Comparison of ENCODE assay signal across 2 cellular contexts in the genomic region with DNA sequence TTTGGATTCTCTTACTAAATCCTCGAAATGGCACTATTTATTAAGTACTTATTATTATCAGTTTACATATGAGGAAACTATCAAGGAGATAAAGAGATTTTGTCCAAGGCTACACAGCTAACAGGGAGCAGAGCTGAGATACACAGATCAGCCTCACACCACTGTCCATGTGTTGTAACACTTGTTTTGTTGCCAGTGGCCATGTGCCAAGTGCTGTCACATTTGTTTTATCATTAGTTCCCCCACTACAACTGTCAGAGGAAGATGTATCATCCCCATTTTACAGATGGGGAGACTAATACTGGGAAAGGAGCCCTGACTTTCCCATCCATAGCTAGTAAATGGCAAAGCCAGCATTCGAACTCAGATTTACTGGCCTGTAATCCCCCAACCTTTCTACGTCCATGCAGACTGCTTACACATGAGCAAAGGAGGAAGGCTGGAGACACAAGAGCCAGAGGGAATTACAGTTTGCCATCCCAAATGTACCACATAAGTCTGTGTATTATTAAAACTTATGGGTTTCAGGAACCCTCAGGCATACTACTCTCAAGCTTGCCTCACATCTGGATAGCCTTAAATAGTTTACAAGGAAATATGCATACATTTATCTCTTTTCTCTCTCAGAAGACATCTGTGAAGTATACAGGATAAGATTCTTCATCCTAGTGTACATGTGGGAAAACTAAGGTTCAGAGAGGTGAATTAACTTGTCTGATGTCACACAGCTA.
TF ChIP-seq lines count a peak whose summit lies in the region.

No MANE protein-coding gene starts in this region.

TF ChIP-seq in SK-N-SH, 30 proteins besides CTCF, POLR2A, EP300 and RAD21 (continued from another document):
- TF ChIP-seq, protein P1, sequence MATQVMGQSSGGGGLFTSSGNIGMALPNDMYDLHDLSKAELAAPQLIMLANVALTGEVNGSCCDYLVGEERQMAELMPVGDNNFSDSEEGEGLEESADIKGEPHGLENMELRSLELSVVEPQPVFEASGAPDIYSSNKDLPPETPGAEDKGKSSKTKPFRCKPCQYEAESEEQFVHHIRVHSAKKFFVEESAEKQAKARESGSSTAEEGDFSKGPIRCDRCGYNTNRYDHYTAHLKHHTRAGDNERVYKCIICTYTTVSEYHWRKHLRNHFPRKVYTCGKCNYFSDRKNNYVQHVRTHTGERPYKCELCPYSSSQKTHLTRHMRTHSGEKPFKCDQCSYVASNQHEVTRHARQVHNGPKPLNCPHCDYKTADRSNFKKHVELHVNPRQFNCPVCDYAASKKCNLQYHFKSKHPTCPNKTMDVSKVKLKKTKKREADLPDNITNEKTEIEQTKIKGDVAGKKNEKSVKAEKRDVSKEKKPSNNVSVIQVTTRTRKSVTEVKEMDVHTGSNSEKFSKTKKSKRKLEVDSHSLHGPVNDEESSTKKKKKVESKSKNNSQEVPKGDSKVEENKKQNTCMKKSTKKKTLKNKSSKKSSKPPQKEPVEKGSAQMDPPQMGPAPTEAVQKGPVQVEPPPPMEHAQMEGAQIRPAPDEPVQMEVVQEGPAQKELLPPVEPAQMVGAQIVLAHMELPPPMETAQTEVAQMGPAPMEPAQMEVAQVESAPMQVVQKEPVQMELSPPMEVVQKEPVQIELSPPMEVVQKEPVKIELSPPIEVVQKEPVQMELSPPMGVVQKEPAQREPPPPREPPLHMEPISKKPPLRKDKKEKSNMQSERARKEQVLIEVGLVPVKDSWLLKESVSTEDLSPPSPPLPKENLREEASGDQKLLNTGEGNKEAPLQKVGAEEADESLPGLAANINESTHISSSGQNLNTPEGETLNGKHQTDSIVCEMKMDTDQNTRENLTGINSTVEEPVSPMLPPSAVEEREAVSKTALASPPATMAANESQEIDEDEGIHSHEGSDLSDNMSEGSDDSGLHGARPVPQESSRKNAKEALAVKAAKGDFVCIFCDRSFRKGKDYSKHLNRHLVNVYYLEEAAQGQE (IDR thresholded peaks at IDR 0.05; ENCODE audit: low read depth, low read length): no peak
- TF ChIP-seq MXI1 (IDR thresholded peaks at IDR 0.05; ENCODE audit: low read depth, low read length): no peak
- no peak for TF ChIP-seq TCF12 (IDR thresholded peaks at IDR 0.05)
- TF ChIP-seq, protein P2, sequence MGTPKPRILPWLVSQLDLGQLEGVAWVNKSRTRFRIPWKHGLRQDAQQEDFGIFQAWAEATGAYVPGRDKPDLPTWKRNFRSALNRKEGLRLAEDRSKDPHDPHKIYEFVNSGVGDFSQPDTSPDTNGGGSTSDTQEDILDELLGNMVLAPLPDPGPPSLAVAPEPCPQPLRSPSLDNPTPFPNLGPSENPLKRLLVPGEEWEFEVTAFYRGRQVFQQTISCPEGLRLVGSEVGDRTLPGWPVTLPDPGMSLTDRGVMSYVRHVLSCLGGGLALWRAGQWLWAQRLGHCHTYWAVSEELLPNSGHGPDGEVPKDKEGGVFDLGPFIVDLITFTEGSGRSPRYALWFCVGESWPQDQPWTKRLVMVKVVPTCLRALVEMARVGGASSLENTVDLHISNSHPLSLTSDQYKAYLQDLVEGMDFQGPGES (IDR thresholded peaks at IDR 0.05; ENCODE audit: low read depth, low read length): no peak
- TF ChIP-seq TEAD4 (IDR thresholded peaks at IDR 0.05; ENCODE audit: borderline replicate concordance, insufficient read depth): no peak
- TF ChIP-seq, protein P3, sequence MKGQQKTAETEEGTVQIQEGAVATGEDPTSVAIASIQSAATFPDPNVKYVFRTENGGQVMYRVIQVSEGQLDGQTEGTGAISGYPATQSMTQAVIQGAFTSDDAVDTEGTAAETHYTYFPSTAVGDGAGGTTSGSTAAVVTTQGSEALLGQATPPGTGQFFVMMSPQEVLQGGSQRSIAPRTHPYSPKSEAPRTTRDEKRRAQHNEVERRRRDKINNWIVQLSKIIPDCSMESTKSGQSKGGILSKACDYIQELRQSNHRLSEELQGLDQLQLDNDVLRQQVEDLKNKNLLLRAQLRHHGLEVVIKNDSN (IDR thresholded peaks at IDR 0.05; ENCODE audit: borderline replicate concordance, low read depth): no peak
- TF ChIP-seq, protein P4, sequence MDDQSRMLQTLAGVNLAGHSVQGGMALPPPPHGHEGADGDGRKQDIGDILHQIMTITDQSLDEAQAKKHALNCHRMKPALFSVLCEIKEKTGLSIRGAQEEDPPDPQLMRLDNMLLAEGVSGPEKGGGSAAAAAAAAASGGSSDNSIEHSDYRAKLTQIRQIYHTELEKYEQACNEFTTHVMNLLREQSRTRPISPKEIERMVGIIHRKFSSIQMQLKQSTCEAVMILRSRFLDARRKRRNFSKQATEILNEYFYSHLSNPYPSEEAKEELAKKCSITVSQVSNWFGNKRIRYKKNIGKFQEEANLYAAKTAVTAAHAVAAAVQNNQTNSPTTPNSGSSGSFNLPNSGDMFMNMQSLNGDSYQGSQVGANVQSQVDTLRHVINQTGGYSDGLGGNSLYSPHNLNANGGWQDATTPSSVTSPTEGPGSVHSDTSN (IDR thresholded peaks at IDR 0.05): 0 out of 2 replicates have a peak, but pooled peaks have one; percentile 18

TF ChIP-seq in SK-N-SH treated with all-trans-retinoic acid at 6 μM for 48 hours, 23 proteins besides CTCF, POLR2A, EP300 and RAD21 (continued from another document):
- TF ChIP-seq, protein P5, sequence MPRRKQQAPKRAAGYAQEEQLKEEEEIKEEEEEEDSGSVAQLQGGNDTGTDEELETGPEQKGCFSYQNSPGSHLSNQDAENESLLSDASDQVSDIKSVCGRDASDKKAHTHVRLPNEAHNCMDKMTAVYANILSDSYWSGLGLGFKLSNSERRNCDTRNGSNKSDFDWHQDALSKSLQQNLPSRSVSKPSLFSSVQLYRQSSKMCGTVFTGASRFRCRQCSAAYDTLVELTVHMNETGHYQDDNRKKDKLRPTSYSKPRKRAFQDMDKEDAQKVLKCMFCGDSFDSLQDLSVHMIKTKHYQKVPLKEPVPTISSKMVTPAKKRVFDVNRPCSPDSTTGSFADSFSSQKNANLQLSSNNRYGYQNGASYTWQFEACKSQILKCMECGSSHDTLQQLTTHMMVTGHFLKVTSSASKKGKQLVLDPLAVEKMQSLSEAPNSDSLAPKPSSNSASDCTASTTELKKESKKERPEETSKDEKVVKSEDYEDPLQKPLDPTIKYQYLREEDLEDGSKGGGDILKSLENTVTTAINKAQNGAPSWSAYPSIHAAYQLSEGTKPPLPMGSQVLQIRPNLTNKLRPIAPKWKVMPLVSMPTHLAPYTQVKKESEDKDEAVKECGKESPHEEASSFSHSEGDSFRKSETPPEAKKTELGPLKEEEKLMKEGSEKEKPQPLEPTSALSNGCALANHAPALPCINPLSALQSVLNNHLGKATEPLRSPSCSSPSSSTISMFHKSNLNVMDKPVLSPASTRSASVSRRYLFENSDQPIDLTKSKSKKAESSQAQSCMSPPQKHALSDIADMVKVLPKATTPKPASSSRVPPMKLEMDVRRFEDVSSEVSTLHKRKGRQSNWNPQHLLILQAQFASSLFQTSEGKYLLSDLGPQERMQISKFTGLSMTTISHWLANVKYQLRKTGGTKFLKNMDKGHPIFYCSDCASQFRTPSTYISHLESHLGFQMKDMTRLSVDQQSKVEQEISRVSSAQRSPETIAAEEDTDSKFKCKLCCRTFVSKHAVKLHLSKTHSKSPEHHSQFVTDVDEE (CRISPR knock-in tag; IDR thresholded peaks at IDR 0.05): no peak
- TF ChIP-seq CSDC2 (CRISPR knock-in tag; IDR thresholded peaks at IDR 0.05) (no peak), RARB (CRISPR knock-in tag; IDR thresholded peaks at IDR 0.05) (no peak), ZNF565 (CRISPR knock-in tag; conservative IDR thresholded peaks at IDR 0.05; ENCODE audit: low read depth) (no peak), ZNF8 (CRISPR knock-in tag; IDR thresholded peaks at IDR 0.05) (no peak), OSR1 (CRISPR knock-in tag; IDR thresholded peaks at IDR 0.05) (no peak), ESRRG (CRISPR knock-in tag; IDR thresholded peaks at IDR 0.05) (no peak), ZC3H10 (CRISPR knock-in tag; IDR thresholded peaks at IDR 0.05) (no peak), TOX (CRISPR knock-in tag; IDR thresholded peaks at IDR 0.05; ENCODE audit: borderline replicate concordance) (no peak), GLIS3 (CRISPR knock-in tag; IDR thresholded peaks at IDR 0.05) (no peak), BACH2 (CRISPR knock-in tag; IDR thresholded peaks at IDR 0.05; ENCODE audit: borderline replicate concordance) (no peak)
- TF ChIP-seq, protein P6, sequence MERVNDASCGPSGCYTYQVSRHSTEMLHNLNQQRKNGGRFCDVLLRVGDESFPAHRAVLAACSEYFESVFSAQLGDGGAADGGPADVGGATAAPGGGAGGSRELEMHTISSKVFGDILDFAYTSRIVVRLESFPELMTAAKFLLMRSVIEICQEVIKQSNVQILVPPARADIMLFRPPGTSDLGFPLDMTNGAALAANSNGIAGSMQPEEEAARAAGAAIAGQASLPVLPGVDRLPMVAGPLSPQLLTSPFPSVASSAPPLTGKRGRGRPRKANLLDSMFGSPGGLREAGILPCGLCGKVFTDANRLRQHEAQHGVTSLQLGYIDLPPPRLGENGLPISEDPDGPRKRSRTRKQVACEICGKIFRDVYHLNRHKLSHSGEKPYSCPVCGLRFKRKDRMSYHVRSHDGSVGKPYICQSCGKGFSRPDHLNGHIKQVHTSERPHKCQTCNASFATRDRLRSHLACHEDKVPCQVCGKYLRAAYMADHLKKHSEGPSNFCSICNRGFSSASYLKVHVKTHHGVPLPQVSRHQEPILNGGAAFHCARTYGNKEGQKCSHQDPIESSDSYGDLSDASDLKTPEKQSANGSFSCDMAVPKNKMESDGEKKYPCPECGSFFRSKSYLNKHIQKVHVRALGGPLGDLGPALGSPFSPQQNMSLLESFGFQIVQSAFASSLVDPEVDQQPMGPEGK (CRISPR knock-in tag; IDR thresholded peaks at IDR 0.05; ENCODE audit: borderline replicate concordance): no peak
- TF ChIP-seq, protein P7, sequence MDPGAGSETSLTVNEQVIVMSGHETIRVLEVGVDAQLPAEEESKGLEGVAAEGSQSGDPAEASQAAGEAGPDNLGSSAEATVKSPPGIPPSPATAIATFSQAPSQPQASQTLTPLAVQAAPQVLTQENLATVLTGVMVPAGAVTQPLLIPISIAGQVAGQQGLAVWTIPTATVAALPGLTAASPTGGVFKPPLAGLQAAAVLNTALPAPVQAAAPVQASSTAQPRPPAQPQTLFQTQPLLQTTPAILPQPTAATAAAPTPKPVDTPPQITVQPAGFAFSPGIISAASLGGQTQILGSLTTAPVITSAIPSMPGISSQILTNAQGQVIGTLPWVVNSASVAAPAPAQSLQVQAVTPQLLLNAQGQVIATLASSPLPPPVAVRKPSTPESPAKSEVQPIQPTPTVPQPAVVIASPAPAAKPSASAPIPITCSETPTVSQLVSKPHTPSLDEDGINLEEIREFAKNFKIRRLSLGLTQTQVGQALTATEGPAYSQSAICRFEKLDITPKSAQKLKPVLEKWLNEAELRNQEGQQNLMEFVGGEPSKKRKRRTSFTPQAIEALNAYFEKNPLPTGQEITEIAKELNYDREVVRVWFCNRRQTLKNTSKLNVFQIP (CRISPR knock-in tag; IDR thresholded peaks at IDR 0.05; ENCODE audit: borderline replicate concordance, low read depth): no peak
- TF ChIP-seq, protein P8, sequence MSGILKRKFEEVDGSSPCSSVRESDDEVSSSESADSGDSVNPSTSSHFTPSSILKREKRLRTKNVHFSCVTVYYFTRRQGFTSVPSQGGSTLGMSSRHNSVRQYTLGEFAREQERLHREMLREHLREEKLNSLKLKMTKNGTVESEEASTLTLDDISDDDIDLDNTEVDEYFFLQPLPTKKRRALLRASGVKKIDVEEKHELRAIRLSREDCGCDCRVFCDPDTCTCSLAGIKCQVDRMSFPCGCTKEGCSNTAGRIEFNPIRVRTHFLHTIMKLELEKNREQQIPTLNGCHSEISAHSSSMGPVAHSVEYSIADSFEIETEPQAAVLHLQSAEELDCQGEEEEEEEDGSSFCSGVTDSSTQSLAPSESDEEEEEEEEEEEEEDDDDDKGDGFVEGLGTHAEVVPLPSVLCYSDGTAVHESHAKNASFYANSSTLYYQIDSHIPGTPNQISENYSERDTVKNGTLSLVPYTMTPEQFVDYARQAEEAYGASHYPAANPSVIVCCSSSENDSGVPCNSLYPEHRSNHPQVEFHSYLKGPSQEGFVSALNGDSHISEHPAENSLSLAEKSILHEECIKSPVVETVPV (CRISPR knock-in tag; IDR thresholded peaks at IDR 0.05): no peak
